Comparison of ENCODE assay signal across 8 cellular contexts in the genomic region with DNA sequence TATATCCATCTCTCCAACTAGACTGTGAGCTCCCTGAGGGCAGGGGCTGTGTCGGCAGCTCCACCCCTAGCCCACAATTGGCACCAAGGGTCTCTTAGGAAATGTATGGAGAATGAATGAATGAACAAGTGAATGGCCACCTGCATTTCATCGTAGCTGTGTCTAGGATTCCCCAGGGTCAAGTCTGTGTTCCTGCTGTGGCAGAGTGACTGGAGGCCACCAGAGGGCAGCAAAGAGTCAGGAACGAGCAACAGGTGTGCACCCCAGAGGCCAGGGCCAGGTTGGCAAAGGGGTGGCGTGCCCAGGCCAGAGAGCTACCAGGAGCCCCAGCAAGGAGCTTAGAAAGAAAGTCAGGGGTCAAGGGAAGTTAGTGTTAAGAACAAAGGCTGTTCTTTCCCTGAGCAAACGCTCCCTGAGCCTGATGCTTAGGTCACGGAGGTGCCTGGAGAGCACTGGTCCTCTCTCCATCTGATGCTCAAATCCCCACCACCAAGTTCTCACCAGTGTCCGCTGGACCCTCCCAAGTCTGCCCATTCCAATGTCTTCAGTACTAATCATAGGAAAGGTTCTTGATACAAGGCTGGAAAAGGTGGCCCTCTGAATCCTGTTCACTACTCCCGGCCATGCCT.
DNase-seq lines count a peak whose midpoint lies in the region; ATAC-seq, FAIRE-seq and TF ChIP-seq lines count a peak whose summit lies in the region.

No MANE protein-coding gene starts in this region.

- no peak overlapping the region for H3K27ac ChIP-seq in H1 (ENCODE audit: low read depth, low read length)
- H3K27ac ChIP-seq in naive thymus-derived CD4-positive, alpha-beta T cell (ENCODE audit: low read depth, low read length): no peak overlapping the region

- H3K27ac Mint-ChIP-seq in activated CD8-positive, alpha-beta T cell treated with anti-CD3 and anti-CD28 coated beads, Interleukin-2, amount 10 ng/mL, durations not matched to agents 7 days and 5 days: no peak overlapping the region
- peak overlapping the region in 1 of 9 donors; percentile 25 for H3K27ac Mint-ChIP-seq in naive thymus-derived CD4-positive, alpha-beta T cell

- no peak overlapping the region for H3K4me3 Mint-ChIP-seq in activated CD8-positive, alpha-beta T cell treated with anti-CD3 and anti-CD28 coated beads, Interleukin-2, amount 10 ng/mL, durations not matched to agents 7 days and 5 days
- no peak overlapping the region for H3K4me3 Mint-ChIP-seq in naive thymus-derived CD4-positive, alpha-beta T cell

- no peak overlapping the region for H3K14ac ChIP-seq in H1 (ENCODE audit: insufficient read length)

- CTCF ChIA-PET in activated CD8-positive, alpha-beta T cell treated with anti-CD3 and anti-CD28 coated beads, Interleukin-2, amount 10 ng/mL, durations not matched to agents 7 days and 5 days (lab: Charles Lee): interaction anchor here (0.5 to 4.1 kb wide), 38 partner anchors 10 to 597 kb away, joined by 3 to 27 read pairs (median 4); a partner anchor contains a TSS
- CTCF ChIA-PET in H1 (lab: Charles Lee; ENCODE audit: partially characterized antibody): interaction anchor here (0.8 to 27.2 kb wide), 60 partner anchors 10 to 537 kb away, joined by 3 to 657 read pairs (median 5); no protein-coding TSS in a partner anchor
- CTCF ChIA-PET in naive thymus-derived CD4-positive, alpha-beta T cell (lab: Charles Lee): interaction anchor here (0.6 to 1.7 kb wide), 6 partner anchors 12 to 636 kb away, joined by 3 to 6 read pairs (median 4); no protein-coding TSS in a partner anchor

- H2BK12ac ChIP-seq in H1 (ENCODE audit: low read depth, low read length): no peak overlapping the region

- peaks cover 0 to 4% of the 10 kb centered on the region in 2 experiments; a peak in 2 of 4 replicates for H3K9me3 ChIP-seq in H1 (ENCODE audit: insufficient read depth in 2 of 2, low read depth in 1 of 2, low read length in 1 of 2)
- H3K9me3 ChIP-seq in naive thymus-derived CD4-positive, alpha-beta T cell (ENCODE audit: control insufficient read depth in 2 of 3, low read length in 3 of 3): no peaks in the 10 kb centered on the region

- no peaks in the 10 kb centered on the region for H3K79me2 ChIP-seq in H1 (ENCODE audit: control insufficient read depth in 1 of 2, insufficient read depth in 2 of 2, low read length in 2 of 2)

- H4K20me1 ChIP-seq in H1 (replicated peaks in 1 of 2; ENCODE audit: control insufficient read depth in 1 of 2, insufficient read depth in 2 of 2, low read length in 2 of 2): peaks cover 0 to 3% of the 10 kb centered on the region in 2 experiments

- no peak for TF ChIP-seq POLR2A in H1 (IDR thresholded peaks at IDR 0.05; ENCODE audit: control extremely low read depth in 1 of 2, low read depth in 2 of 2, low read length in 2 of 2)

- H3K4me1 Mint-ChIP-seq in activated CD8-positive, alpha-beta T cell treated with anti-CD3 and anti-CD28 coated beads, Interleukin-2, amount 10 ng/mL, durations not matched to agents 7 days and 5 days (ENCODE audit: low read depth): no peaks in the 10 kb centered on the region
- H3K4me1 Mint-ChIP-seq in naive thymus-derived CD4-positive, alpha-beta T cell: no peaks in the 10 kb centered on the region

- TF ChIP-seq CTCF in GM06990 (IDR thresholded peaks at IDR 0.05; ENCODE audit: insufficient read depth, low read length, poor library complexity, severe bottlenecking) (peak; percentile 92), H1 (IDR thresholded peaks at IDR 0.05; ENCODE audit: control extremely low read depth in 1 of 3, insufficient read depth in 1 of 3, low read depth in 1 of 3, low read length in 3 of 3) (peak; percentile 93 to 98 (median 95))

- peak; percentile 65 for ATAC-seq in HG02642 (IDR thresholded peaks at IDR 0.05; ENCODE audit: poor library complexity, unreplicated experiment)
- ATAC-seq in activated CD8-positive, alpha-beta T cell treated with anti-CD3 and anti-CD28 coated beads, Interleukin-2, amount 10 ng/mL, durations not matched to agents 7 days and 5 days: peak; percentile 90
- ATAC-seq in naive thymus-derived CD4-positive, alpha-beta T cell: peak; percentile 78
- no peak for ATAC-seq in GM21381 (IDR thresholded peaks at IDR 0.05; ENCODE audit: unreplicated experiment)

- no peak overlapping the region for H3K18ac ChIP-seq in H1 (ENCODE audit: extremely low read depth, low read length)

- no peak overlapping the region for H2AFZ ChIP-seq in H1 (ENCODE audit: low read length)

- POLR2A ChIA-PET in activated CD8-positive, alpha-beta T cell treated with anti-CD3 and anti-CD28 coated beads, Interleukin-2, amount 10 ng/mL, durations not matched to agents 7 days and 5 days (lab: Charles Lee): no interaction called here
- POLR2A ChIA-PET in H1 (lab: Charles Lee; ENCODE audit: partially characterized antibody): interaction anchor here (1.2 kb wide), 2 partner anchors 116 to 118 kb away, joined by 3 to 5 read pairs; no protein-coding TSS in a partner anchor
- POLR2A ChIA-PET in naive thymus-derived CD4-positive, alpha-beta T cell (lab: Charles Lee): no interaction called here

- H3K27me3 ChIP-seq in GM06990 (replicated peaks; ENCODE audit: control insufficient read depth, insufficient read depth, low read length): no peaks in the 10 kb centered on the region
- H3K27me3 ChIP-seq in H1 (replicated peaks in 1 of 4; ENCODE audit: control insufficient read depth in 3 of 4, extremely low read depth in 1 of 4, insufficient read depth in 3 of 4, low read length in 3 of 4): peaks cover 0 to 2% (median 0%) of the 10 kb centered on the region in 4 experiments; a peak in 1 of 7 replicates
- no peaks in the 10 kb centered on the region for H3K27me3 ChIP-seq in naive thymus-derived CD4-positive, alpha-beta T cell (ENCODE audit: control insufficient read depth in 2 of 2, insufficient read depth in 2 of 2, low read length in 2 of 2)

- no peak overlapping the region for H4K91ac ChIP-seq in H1 (replicated peaks; ENCODE audit: insufficient read length, low read length)

- peak; percentile 94 to 98 for TF ChIP-seq RAD21 in H1 (IDR thresholded peaks at IDR 0.05 in 1 of 2, conservative IDR thresholded peaks at IDR 0.05 in 1 of 2; ENCODE audit: low read depth in 2 of 2, low read length in 2 of 2)

- H3K4ac ChIP-seq in H1 (replicated peaks; ENCODE audit: insufficient read length, low read depth, low read length): no peak overlapping the region

- no peaks in the 10 kb centered on the region for H3K79me1 ChIP-seq in H1 (ENCODE audit: low read depth, low read length)

- no peak overlapping the region for H3K56ac ChIP-seq in H1 (replicated peaks; ENCODE audit: insufficient read length, low read depth, low read length)

- 54% methylated on average over 7 of the region's 8 CpGs; no CpG with 5 or more reads in 1 of the 2 experiments for WGBS in H1 (ENCODE audit: extremely low coverage in 1 of 2, insufficient coverage in 1 of 2, insufficient read length in 1 of 2, insufficient replicate concordance in 2 of 2, low coverage in 1 of 2, low lambda C conversion rate in 2 of 2, missing lambda C conversion rate in 1 of 2), 2 experiments

- H2BK5ac ChIP-seq in H1 (ENCODE audit: low read depth, low read length): no peak overlapping the region

- H3K9ac ChIP-seq in H1 (replicated peaks in 1 of 4; ENCODE audit: extremely low read depth in 1 of 4, low read depth in 3 of 4, low read length in 3 of 4): no peak overlapping the region

- TF ChIP-seq EP300 in H1 (IDR thresholded peaks at IDR 0.05; ENCODE audit: borderline replicate concordance in 1 of 2, low read depth in 2 of 2, low read length in 2 of 2): no peak

- H4K8ac ChIP-seq in H1 (ENCODE audit: extremely low read depth, insufficient read depth, low read length): no peak overlapping the region

- peaks cover 14% of the 10 kb centered on the region for H3K27me3 Mint-ChIP-seq in activated CD8-positive, alpha-beta T cell treated with anti-CD3 and anti-CD28 coated beads, Interleukin-2, amount 10 ng/mL, durations not matched to agents 7 days and 5 days (ENCODE audit: low read depth)
- H3K27me3 Mint-ChIP-seq in naive thymus-derived CD4-positive, alpha-beta T cell: peaks cover 0 to 4% (median 0%) of the 10 kb centered on the region in 5 donors

- no peak overlapping the region for H3K23ac ChIP-seq in H1 (ENCODE audit: insufficient read length)

- peaks cover 3% of the 10 kb centered on the region; the same call in 1 of the 2 replicates for H3K23me2 ChIP-seq in H1 (ENCODE audit: low read depth, low read length)

- intact Hi-C loops in naive thymus-derived CD4-positive, alpha-beta T cell (cut with micrococcal nuclease): loop anchor here (1.0 to 2.0 kb wide), 4 partner anchors 118 to 517 kb away; no protein-coding TSS in a partner anchor

- FAIRE-seq in H1 (lab: Jason Lieb, UNC): peak; percentile 81

- H2AK5ac ChIP-seq in H1 (ENCODE audit: low read depth, low read length): no peak overlapping the region

- no peaks in the 10 kb centered on the region for H3K36me3 Mint-ChIP-seq in activated CD8-positive, alpha-beta T cell treated with anti-CD3 and anti-CD28 coated beads, Interleukin-2, amount 10 ng/mL, durations not matched to agents 7 days and 5 days (ENCODE audit: low read depth)
- H3K36me3 Mint-ChIP-seq in naive thymus-derived CD4-positive, alpha-beta T cell: no peaks in the 10 kb centered on the region

- H3K4me3 ChIP-seq in GM06990 (replicated peaks; ENCODE audit: low read depth, low read length) (no peak overlapping the region), H1 (ENCODE audit: extremely low read depth in 1 of 4, insufficient read depth in 2 of 4, low read depth in 3 of 4, low read length in 4 of 4) (no peak overlapping the region)
- no peak overlapping the region for H3K4me3 ChIP-seq in naive thymus-derived CD4-positive, alpha-beta T cell (ENCODE audit: low read length)

- H3K9me3 Mint-ChIP-seq in activated CD8-positive, alpha-beta T cell treated with anti-CD3 and anti-CD28 coated beads, Interleukin-2, amount 10 ng/mL, durations not matched to agents 7 days and 5 days (ENCODE audit: insufficient read depth): no peaks in the 10 kb centered on the region
- H3K9me3 Mint-ChIP-seq in naive thymus-derived CD4-positive, alpha-beta T cell: peaks cover 0 to 1% (median 0%) of the 10 kb centered on the region in 11 donors

- no peak overlapping the region for H3K4me2 ChIP-seq in H1 (ENCODE audit: insufficient read depth in 1 of 2, low read depth in 2 of 2, low read length in 2 of 2)

- H4K5ac ChIP-seq in H1 (ENCODE audit: insufficient read length, low read depth, low read length): no peak overlapping the region

- H3K36me3 ChIP-seq in GM06990 (ENCODE audit: control insufficient read depth, insufficient read depth, low read length) (peaks cover 20% of the 10 kb centered on the region), H1 (ENCODE audit: control insufficient read depth in 2 of 4, insufficient read depth in 4 of 4, low read length in 3 of 4) (no peaks in the 10 kb centered on the region)
- no peaks in the 10 kb centered on the region for H3K36me3 ChIP-seq in naive thymus-derived CD4-positive, alpha-beta T cell (ENCODE audit: control insufficient read depth in 2 of 3, insufficient read depth in 3 of 3, low read length in 3 of 3)

- H3K4me1 ChIP-seq in H1 (replicated peaks in 1 of 4; ENCODE audit: control insufficient read depth in 3 of 4, insufficient read depth in 4 of 4, low read length in 3 of 4): no peaks in the 10 kb centered on the region; a peak in 1 of 7 replicates
- no peaks in the 10 kb centered on the region for H3K4me1 ChIP-seq in naive thymus-derived CD4-positive, alpha-beta T cell (ENCODE audit: control insufficient read depth in 2 of 2, insufficient read depth in 2 of 2, low read length in 2 of 2)

- DNase-seq in GM06990 (ENCODE audit: extremely low read depth, insufficient read length): peak; percentile 45
- DNase-seq in NCI-H446 (lab: John Stamatoyannopoulos, UW): peak; percentile 30 to 51
- DNase-seq in activated CD8-positive, alpha-beta T cell treated with anti-CD3 and anti-CD28 coated beads, Interleukin-2, amount 10 ng/mL, durations not matched to agents 7 days and 5 days: peak; percentile 79
- DNase-seq in H1 (ENCODE audit: low read depth in 1 of 2, low spot score in 2 of 2): peak in 1 of 2 experiments; percentile 89
- peak; percentile 37 to 71 (median 63) for DNase-seq in naive thymus-derived CD4-positive, alpha-beta T cell
- peak; percentile 27 to 52 for DNase-seq in stimulated activated CD8-positive, alpha-beta memory T cell treated with anti-CD3 and anti-CD28 coated beads, Interleukin-7, amount 100 ng/mL, for 48 hours (ENCODE audit: extremely low read depth in 1 of 2, low read depth in 1 of 2)

- H2BK120ac ChIP-seq in H1 (replicated peaks; ENCODE audit: low read depth, low read length): no peak overlapping the region

- H2BK15ac ChIP-seq in H1 (ENCODE audit: low read length): no peak overlapping the region

- 0 out of 2 replicates have a peak overlapping the region, but pooled peaks have one; percentile 32 for H2BK20ac ChIP-seq in H1 (ENCODE audit: low read length)
